ENCODE assay signal across 16 cellular contexts in genomic region chr3:117606860-117607259, GRCh38.
"Had no signal": no experiment of that assay in that cellular context is flagged by ENCODE, and none has a peak within 500 bp of the region (broad histone marks: within the 10 kb centered on the region; RNA-seq: fewer than 3 reads in every experiment).

No MANE protein-coding gene starts in this region.

- H3K36me3 Mint-ChIP-seq: memory B cell; natural killer cell treated with Interleukin-12 subunit alpha and Interleukin-12 subunit beta and Interleukin-15 and Interleukin-18, amount 100 ng/mL, for 72 hours had no signal

- H3K4me3 Mint-ChIP-seq: effector memory CD8-positive, alpha-beta T cell; memory B cell; natural killer cell treated with Interleukin-12 subunit alpha and Interleukin-12 subunit beta and Interleukin-15 and Interleukin-18, amount 100 ng/mL, for 72 hours had no signal

- H3K4me1 Mint-ChIP-seq: memory B cell had no signal

- H3K27ac Mint-ChIP-seq: effector memory CD8-positive, alpha-beta T cell; memory B cell; natural killer cell treated with Interleukin-12 subunit alpha and Interleukin-12 subunit beta and Interleukin-15 and Interleukin-18, amount 100 ng/mL, for 72 hours had no signal

- H3K27me3 Mint-ChIP-seq: effector memory CD8-positive, alpha-beta T cell; memory B cell; natural killer cell treated with Interleukin-12 subunit alpha and Interleukin-12 subunit beta and Interleukin-15 and Interleukin-18, amount 100 ng/mL, for 72 hours had no signal

- DNase-seq: cortex of kidney; effector memory CD8-positive, alpha-beta T cell; foreskin fibroblast; glutamatergic neuron; islet precursor cell; left ventricle myocardium inferior; lower lobe of right lung; midbrain; occipital lobe; small intestine; stimulated activated CD4-positive, alpha-beta T cell treated with anti-CD3 and anti-CD28 coated beads, Interleukin-12 subunit alpha, Interleukin-12 subunit beta, amount 100 ng/mL, for 4 hours; stimulated activated naive CD8-positive, alpha-beta T cell treated with anti-CD3 and anti-CD28 coated beads, Interleukin-15, Interleukin-2, amounts not matched to agents 100 U/mL and 50 U/mL, for 24 hours; thyroid gland; uterus had no signal
